In genomic region chr12:106854723-106855122, GRCh38 we compare ENCODE assay signal across 16 cellular contexts.
"Had no signal": no experiment of that assay in that cellular context is flagged by ENCODE, and none has a peak within 500 bp of the region (broad histone marks: within the 10 kb centered on the region; RNA-seq: fewer than 3 reads in every experiment).

No MANE protein-coding gene starts in this region.

- H3K9me3 Mint-ChIP-seq: brain; natural killer cell; stimulated activated memory B cell treated with anti-CD40 and anti-IgM and Interleukin-4, amounts not matched to agents 10 μg/mL and 1 μg/mL and 100 μg/mL, for 72 hours had no signal

- H3K36me3 ChIP-seq: neutrophil, vagina had no signal

- ATAC-seq: esophagus mucosa; stimulated activated memory B cell treated with anti-CD40 and anti-IgM and Interleukin-4, amounts not matched to agents 10 μg/mL and 1 μg/mL and 100 μg/mL, for 72 hours had no signal

- DNase-seq: activated CD8-positive, alpha-beta memory T cell treated with anti-CD3 and anti-CD28 coated beads, Interleukin-2, amount 50 U/mL, for 48 hours; activated naive CD4-positive, alpha-beta T cell treated with anti-CD3 and anti-CD28 coated beads, Interleukin-2, amount 50 U/mL, for 16 hours; central memory CD4-positive, alpha-beta T cell; hypothalamus; mesendoderm; natural killer cell; stimulated activated CD4-positive, alpha-beta T cell treated with anti-CD3 and anti-CD28 coated beads, Interleukin-2, amount 100 ng/mL, for 48 hours; substantia nigra; T1000 had no signal

- H3K4me1 ChIP-seq: tibial nerve, vagina had no signal

- H3K4me1 Mint-ChIP-seq: brain; stimulated activated memory B cell treated with anti-CD40 and anti-IgM and Interleukin-4, amounts not matched to agents 10 μg/mL and 1 μg/mL and 100 μg/mL, for 72 hours had no signal

- H3K27me3 ChIP-seq: neutrophil, tibial nerve, vagina had no signal

- H3K4me3 Mint-ChIP-seq: brain; natural killer cell; stimulated activated memory B cell treated with anti-CD40 and anti-IgM and Interleukin-4, amounts not matched to agents 10 μg/mL and 1 μg/mL and 100 μg/mL, for 72 hours had no signal

- H3K36me3 Mint-ChIP-seq: natural killer cell had no signal

- H3K9me3 ChIP-seq: neutrophil, tibial nerve, vagina had no signal

- H3K4me3 ChIP-seq: coronary artery, tibial nerve, vagina had no signal

- H3K27me3 Mint-ChIP-seq: brain; stimulated activated memory B cell treated with anti-CD40 and anti-IgM and Interleukin-4, amounts not matched to agents 10 μg/mL and 1 μg/mL and 100 μg/mL, for 72 hours had no signal

- H3K27ac Mint-ChIP-seq: brain; natural killer cell; stimulated activated memory B cell treated with anti-CD40 and anti-IgM and Interleukin-4, amounts not matched to agents 10 μg/mL and 1 μg/mL and 100 μg/mL, for 72 hours had no signal

- H3K27ac ChIP-seq: coronary artery, neutrophil, tibial nerve, vagina had no signal
